ENCODE assay signal across 1 cellular context in the genomic region with DNA sequence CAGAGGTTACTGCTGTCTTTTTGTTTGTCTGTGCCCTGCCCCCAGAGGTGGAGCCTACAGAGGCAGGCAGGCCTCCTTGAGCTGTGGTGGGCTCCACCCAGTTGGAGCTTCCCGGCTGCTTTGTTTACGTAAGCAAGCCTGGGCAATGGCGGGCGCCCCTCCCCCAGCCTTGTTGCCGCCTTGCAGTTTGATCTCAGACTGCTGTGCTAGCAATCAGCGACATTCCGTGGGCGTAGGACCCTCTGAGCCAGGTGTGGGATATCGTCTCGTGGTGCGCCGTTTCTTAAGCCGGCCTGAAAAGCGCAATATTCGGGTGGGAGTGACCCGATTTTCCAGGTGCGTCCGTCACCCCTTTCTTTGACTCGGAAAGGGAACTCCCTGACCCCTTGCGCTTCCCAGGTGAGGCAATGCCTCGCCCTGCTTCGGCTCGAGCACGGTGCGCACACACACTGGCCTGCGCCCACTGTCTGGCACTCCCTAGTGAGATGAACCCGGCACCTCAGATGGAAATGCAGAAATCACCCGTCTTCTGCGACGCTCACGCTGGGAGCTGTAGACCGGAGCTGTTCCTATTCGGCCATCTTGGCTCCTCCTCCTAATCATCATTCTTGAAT.
TF ChIP-seq lines count a peak whose summit lies in the region.
"Not testable (repeated sequence)": the region's sequence is repeated elsewhere in the genome, so short reads cannot be mapped to it uniquely, and the experiment has no call there.

No MANE protein-coding gene starts in this region.

TF ChIP-seq in K562, 482 proteins besides CTCF, POLR2A, EP300 and RAD21:
- TF ChIP-seq YY1 (IDR thresholded peaks at IDR 0.05; ENCODE audit: borderline replicate concordance in 1 of 3, control insufficient read depth in 1 of 3, extremely low read depth in 1 of 3, insufficient read depth in 3 of 3, insufficient read length in 1 of 3, insufficient replicate concordance in 2 of 3, low read depth in 1 of 3, low read length in 2 of 3) (peak in 1 of 3 experiments; percentile 6), MAZ (CRISPR knock-in tag; conservative IDR thresholded peaks at IDR 0.05 in 1 of 2, IDR thresholded peaks at IDR 0.05 in 1 of 2) (0 out of 4 replicates have a peak, but pooled peaks of 1 of the 2 experiments have one; percentile 22), CREB1 (CRISPR knock-in tag; IDR thresholded peaks at IDR 0.05) (peak; percentile 49; the same call in 1 of the 2 replicates), ATF7 (IDR thresholded peaks at IDR 0.05) (peak; percentile 27; the same call in 1 of the 2 replicates), MTA3 (IDR thresholded peaks at IDR 0.05; ENCODE audit: borderline replicate concordance) (peak; percentile 53; the same call in 1 of the 2 replicates), SOX6 (IDR thresholded peaks at IDR 0.05) (0 out of 2 replicates have a peak, but pooled peaks have one; percentile 23), NFRKB (IDR thresholded peaks at IDR 0.05; ENCODE audit: low read depth) (peak; percentile 56), RBFOX2 (IDR thresholded peaks at IDR 0.05; ENCODE audit: low read depth, low read length) (0 out of 2 replicates have a peak, but pooled peaks have one; percentile 24), NRF1 (conservative IDR thresholded peaks at IDR 0.05 in 1 of 2, IDR thresholded peaks at IDR 0.05 in 1 of 2) (peak; percentile 23 to 55; a peak in 3 of 4 replicates), FOXK2 (conservative IDR thresholded peaks at IDR 0.05 in 1 of 2, IDR thresholded peaks at IDR 0.05 in 1 of 2; ENCODE audit: low read depth in 2 of 2) (peak in 1 of 2 experiments; percentile 70; a peak in 3 of 4 replicates), TAF7 (tag; IDR thresholded peaks at IDR 0.05) (peak; percentile 76), RB1 (IDR thresholded peaks at IDR 0.05; ENCODE audit: low read depth) (peak; percentile 15; the same call in 1 of the 2 replicates), L3MBTL2 (IDR thresholded peaks at IDR 0.05) (peak; percentile 39; the same call in 1 of the 2 replicates), E2F3 (CRISPR knock-in tag; IDR thresholded peaks at IDR 0.05) (peak; percentile 28; the same call in 1 of the 2 replicates), EP400 (IDR thresholded peaks at IDR 0.05) (peak; percentile 60), LCOR (CRISPR knock-in tag; IDR thresholded peaks at IDR 0.05) (peak; percentile 33; the same call in 1 of the 2 replicates), BRD9 (IDR thresholded peaks at IDR 0.05; ENCODE audit: low read depth, partially characterized antibody) (peak; percentile 23), CXXC5 (CRISPR knock-in tag; IDR thresholded peaks at IDR 0.05) (peak; percentile 38), NONO (IDR thresholded peaks at IDR 0.05; ENCODE audit: low read depth in 2 of 2, low read length in 1 of 2) (peak in 1 of 2 experiments; percentile 53; a peak in 1 of 4 replicates), PHF8 (IDR thresholded peaks at IDR 0.05; ENCODE audit: borderline replicate concordance, low read length) (peak; percentile 24; the same call in 1 of the 2 replicates), NR2C1 (tag; IDR thresholded peaks at IDR 0.05) (peak; percentile 18; the same call in 1 of the 2 replicates), FOXA3 (CRISPR knock-in tag; conservative IDR thresholded peaks at IDR 0.05 in 1 of 2, IDR thresholded peaks at IDR 0.05 in 1 of 2) (peak in 1 of 2 experiments; percentile 67; a peak in 2 of 4 replicates), CREM (IDR thresholded peaks at IDR 0.05; ENCODE audit: low read depth) (0 out of 2 replicates have a peak, but pooled peaks have one; percentile 13), CEBPB (tag; IDR thresholded peaks at IDR 0.05) (peak; percentile 21; the same call in 1 of the 2 replicates), TAF9B (IDR thresholded peaks at IDR 0.05; ENCODE audit: partially characterized antibody) (peak; percentile 46), IRF9 (tag; IDR thresholded peaks at IDR 0.05) (peak; percentile 17; the same call in 1 of the 2 replicates), ZBTB17 (CRISPR knock-in tag; IDR thresholded peaks at IDR 0.05) (0 out of 2 replicates have a peak, but pooled peaks have one; percentile 33), POLR2G (IDR thresholded peaks at IDR 0.05; ENCODE audit: low read depth, low read length) (peak; percentile 30; the same call in 1 of the 2 replicates), EGR1 (conservative IDR thresholded peaks at IDR 0.05) (peak; percentile 54; the same call in 1 of the 2 replicates), ATF1 (tag; IDR thresholded peaks at IDR 0.05) (peak; percentile 84)
- TF ChIP-seq CREB1 (IDR thresholded peaks at IDR 0.05); NR2C1 (IDR thresholded peaks at IDR 0.05); ATF1 (CRISPR knock-in tag; IDR thresholded peaks at IDR 0.05): not testable (repeated sequence)
- TF ChIP-seq, protein P1, sequence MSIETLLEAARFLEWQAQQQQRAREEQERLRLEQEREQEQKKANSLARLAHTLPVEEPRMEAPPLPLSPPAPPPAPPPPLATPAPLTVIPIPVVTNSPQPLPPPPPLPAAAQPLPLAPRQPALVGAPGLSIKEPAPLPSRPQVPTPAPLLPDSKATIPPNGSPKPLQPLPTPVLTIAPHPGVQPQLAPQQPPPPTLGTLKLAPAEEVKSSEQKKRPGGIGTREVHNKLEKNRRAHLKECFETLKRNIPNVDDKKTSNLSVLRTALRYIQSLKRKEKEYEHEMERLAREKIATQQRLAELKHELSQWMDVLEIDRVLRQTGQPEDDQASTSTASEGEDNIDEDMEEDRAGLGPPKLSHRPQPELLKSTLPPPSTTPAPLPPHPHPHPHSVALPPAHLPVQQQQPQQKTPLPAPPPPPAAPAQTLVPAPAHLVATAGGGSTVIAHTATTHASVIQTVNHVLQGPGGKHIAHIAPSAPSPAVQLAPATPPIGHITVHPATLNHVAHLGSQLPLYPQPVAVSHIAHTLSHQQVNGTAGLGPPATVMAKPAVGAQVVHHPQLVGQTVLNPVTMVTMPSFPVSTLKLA (conservative IDR thresholded peaks at IDR 0.05) = peak in 1 of 2 experiments; percentile 34; a peak in 1 of 4 replicates
- TF ChIP-seq, protein P2, sequence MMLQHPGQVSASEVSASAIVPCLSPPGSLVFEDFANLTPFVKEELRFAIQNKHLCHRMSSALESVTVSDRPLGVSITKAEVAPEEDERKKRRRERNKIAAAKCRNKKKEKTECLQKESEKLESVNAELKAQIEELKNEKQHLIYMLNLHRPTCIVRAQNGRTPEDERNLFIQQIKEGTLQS (IDR thresholded peaks at IDR 0.05) = peak; percentile 25; the same call in 1 of the 2 replicates
- TF ChIP-seq, protein P2 (CRISPR knock-in tag; conservative IDR thresholded peaks at IDR 0.05) = 0 out of 2 replicates have a peak, but pooled peaks have one; percentile 26
- TF ChIP-seq, protein P3, sequence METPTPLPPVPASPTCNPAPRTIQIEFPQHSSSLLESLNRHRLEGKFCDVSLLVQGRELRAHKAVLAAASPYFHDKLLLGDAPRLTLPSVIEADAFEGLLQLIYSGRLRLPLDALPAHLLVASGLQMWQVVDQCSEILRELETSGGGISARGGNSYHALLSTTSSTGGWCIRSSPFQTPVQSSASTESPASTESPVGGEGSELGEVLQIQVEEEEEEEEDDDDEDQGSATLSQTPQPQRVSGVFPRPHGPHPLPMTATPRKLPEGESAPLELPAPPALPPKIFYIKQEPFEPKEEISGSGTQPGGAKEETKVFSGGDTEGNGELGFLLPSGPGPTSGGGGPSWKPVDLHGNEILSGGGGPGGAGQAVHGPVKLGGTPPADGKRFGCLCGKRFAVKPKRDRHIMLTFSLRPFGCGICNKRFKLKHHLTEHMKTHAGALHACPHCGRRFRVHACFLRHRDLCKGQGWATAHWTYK (CRISPR knock-in tag; IDR thresholded peaks at IDR 0.05) = 0 out of 2 replicates have a peak, but pooled peaks have one; percentile 26
- TF ChIP-seq, protein P4, sequence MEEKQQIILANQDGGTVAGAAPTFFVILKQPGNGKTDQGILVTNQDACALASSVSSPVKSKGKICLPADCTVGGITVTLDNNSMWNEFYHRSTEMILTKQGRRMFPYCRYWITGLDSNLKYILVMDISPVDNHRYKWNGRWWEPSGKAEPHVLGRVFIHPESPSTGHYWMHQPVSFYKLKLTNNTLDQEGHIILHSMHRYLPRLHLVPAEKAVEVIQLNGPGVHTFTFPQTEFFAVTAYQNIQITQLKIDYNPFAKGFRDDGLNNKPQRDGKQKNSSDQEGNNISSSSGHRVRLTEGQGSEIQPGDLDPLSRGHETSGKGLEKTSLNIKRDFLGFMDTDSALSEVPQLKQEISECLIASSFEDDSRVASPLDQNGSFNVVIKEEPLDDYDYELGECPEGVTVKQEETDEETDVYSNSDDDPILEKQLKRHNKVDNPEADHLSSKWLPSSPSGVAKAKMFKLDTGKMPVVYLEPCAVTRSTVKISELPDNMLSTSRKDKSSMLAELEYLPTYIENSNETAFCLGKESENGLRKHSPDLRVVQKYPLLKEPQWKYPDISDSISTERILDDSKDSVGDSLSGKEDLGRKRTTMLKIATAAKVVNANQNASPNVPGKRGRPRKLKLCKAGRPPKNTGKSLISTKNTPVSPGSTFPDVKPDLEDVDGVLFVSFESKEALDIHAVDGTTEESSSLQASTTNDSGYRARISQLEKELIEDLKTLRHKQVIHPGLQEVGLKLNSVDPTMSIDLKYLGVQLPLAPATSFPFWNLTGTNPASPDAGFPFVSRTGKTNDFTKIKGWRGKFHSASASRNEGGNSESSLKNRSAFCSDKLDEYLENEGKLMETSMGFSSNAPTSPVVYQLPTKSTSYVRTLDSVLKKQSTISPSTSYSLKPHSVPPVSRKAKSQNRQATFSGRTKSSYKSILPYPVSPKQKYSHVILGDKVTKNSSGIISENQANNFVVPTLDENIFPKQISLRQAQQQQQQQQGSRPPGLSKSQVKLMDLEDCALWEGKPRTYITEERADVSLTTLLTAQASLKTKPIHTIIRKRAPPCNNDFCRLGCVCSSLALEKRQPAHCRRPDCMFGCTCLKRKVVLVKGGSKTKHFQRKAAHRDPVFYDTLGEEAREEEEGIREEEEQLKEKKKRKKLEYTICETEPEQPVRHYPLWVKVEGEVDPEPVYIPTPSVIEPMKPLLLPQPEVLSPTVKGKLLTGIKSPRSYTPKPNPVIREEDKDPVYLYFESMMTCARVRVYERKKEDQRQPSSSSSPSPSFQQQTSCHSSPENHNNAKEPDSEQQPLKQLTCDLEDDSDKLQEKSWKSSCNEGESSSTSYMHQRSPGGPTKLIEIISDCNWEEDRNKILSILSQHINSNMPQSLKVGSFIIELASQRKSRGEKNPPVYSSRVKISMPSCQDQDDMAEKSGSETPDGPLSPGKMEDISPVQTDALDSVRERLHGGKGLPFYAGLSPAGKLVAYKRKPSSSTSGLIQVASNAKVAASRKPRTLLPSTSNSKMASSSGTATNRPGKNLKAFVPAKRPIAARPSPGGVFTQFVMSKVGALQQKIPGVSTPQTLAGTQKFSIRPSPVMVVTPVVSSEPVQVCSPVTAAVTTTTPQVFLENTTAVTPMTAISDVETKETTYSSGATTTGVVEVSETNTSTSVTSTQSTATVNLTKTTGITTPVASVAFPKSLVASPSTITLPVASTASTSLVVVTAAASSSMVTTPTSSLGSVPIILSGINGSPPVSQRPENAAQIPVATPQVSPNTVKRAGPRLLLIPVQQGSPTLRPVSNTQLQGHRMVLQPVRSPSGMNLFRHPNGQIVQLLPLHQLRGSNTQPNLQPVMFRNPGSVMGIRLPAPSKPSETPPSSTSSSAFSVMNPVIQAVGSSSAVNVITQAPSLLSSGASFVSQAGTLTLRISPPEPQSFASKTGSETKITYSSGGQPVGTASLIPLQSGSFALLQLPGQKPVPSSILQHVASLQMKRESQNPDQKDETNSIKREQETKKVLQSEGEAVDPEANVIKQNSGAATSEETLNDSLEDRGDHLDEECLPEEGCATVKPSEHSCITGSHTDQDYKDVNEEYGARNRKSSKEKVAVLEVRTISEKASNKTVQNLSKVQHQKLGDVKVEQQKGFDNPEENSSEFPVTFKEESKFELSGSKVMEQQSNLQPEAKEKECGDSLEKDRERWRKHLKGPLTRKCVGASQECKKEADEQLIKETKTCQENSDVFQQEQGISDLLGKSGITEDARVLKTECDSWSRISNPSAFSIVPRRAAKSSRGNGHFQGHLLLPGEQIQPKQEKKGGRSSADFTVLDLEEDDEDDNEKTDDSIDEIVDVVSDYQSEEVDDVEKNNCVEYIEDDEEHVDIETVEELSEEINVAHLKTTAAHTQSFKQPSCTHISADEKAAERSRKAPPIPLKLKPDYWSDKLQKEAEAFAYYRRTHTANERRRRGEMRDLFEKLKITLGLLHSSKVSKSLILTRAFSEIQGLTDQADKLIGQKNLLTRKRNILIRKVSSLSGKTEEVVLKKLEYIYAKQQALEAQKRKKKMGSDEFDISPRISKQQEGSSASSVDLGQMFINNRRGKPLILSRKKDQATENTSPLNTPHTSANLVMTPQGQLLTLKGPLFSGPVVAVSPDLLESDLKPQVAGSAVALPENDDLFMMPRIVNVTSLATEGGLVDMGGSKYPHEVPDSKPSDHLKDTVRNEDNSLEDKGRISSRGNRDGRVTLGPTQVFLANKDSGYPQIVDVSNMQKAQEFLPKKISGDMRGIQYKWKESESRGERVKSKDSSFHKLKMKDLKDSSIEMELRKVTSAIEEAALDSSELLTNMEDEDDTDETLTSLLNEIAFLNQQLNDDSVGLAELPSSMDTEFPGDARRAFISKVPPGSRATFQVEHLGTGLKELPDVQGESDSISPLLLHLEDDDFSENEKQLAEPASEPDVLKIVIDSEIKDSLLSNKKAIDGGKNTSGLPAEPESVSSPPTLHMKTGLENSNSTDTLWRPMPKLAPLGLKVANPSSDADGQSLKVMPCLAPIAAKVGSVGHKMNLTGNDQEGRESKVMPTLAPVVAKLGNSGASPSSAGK (IDR thresholded peaks at IDR 0.05) = peak; percentile 49; the same call in 1 of the 2 replicates
TF ChIP-seq in K562: peak in this region for 34; not testable (repeated sequence) for 448.
